Comparison of ENCODE assay signal across 8 cellular contexts in the genomic region with DNA sequence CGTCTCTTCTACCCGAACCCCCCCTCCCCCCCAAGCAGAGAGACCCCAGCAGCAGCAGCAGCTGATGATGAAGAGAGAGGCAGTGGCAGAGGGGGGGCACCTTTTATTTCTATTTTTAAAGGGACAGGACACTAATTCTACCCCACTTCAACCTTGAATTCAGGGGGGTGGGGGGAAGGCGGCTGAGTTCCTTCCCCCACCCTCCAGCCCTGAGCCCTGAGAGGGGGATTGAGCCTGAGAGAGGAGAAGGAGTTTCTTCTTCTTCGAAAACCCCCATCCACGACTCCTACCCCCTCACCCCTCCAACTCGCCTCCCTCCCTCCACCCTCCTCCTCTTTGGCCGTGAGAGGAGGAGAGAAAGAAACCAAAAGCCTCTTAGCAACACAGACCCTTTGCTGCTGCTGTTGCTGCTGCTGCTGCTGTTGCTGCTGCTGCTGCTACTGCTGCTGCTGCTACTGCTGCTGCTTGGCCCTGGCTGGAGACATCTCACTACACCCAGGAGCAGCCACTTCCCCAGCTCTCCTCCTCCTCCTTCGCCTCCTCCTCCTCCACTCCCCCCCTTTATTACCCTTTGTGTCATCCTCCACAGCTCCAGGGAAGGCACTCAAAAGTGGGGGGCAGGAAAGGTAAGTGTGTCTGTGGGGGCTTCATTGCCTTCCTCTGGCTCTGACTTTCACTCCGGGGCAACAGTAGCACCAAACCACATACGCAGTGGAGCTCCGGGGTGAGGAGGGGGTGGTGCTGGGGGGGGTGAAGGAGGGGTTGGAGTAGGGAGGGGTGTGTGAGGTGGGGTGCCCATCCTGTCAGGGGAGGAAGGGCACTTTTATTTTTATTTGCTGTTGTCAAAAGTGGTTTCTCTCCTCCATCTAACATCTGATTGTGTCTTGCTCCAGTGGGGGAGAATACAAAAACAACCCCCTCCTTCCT. TPM values are rescaled to one million over a fixed set of nuclear protein-coding genes. Genes with fewer than 3 reads are reported as not detected.
A peak's percentile ranks its signal among the peaks of the same experiment; 100 is the strongest.
DNase-seq lines count a peak whose midpoint lies in the region; ATAC-seq, FAIRE-seq and TF ChIP-seq lines count a peak whose summit lies in the region.

Gene MBD5, plus strand, starts transcription at position 33 of the 927 bp plus-strand sequence.

- H3K27me3 ChIP-seq in heart right ventricle (no peaks in the 10 kb centered on the region), psoas muscle (ENCODE audit: insufficient read depth in 3 of 3, low read length in 2 of 3) (no peaks in the 10 kb centered on the region)

- no peak for FAIRE-seq in D721Med (lab: Jason Lieb, UNC)

- H3K4me3 ChIP-seq in heart right ventricle (peak within 1 kb of the TSS; percentile 70 to 99 (median 84)), psoas muscle (peak within 1 kb of the TSS; percentile 76)

- WGBS in heart right ventricle, 2 donors = 0% methylated on average over 10 to 11 of the region's 11 CpGs
- WGBS in psoas muscle, 3 donors = 0 to 2% (median 0%) methylated on average over 9 to 11 of the region's 11 CpGs

- peak; percentile 40 for ATAC-seq in GM18909 (IDR thresholded peaks at IDR 0.05; ENCODE audit: poor library complexity, unreplicated experiment)
- ATAC-seq in HG03139 (IDR thresholded peaks at IDR 0.05; ENCODE audit: unreplicated experiment) = peak; percentile 33
- ATAC-seq in heart right ventricle = peak; percentile 8 to 45 (median 29)
- peak in 3 of 4 donors; percentile 8 to 44 (median 28) for ATAC-seq in psoas muscle

- peaks cover 0 to 5% (median 0%) of the 10 kb centered on the region in 9 donors for H3K36me3 ChIP-seq in heart right ventricle
- peaks cover 0 to 4% of the 10 kb centered on the region in 2 donors for H3K36me3 ChIP-seq in psoas muscle (ENCODE audit: insufficient read depth in 1 of 2, low read depth in 1 of 2)

- H3K4me1 ChIP-seq in heart right ventricle (peaks cover 3 to 59% (median 45%) of the 10 kb centered on the region in 9 donors), psoas muscle (peaks cover 38% of the 10 kb centered on the region)

- no peak for TF ChIP-seq CTCF in heart right ventricle (IDR thresholded peaks at IDR 0.05)
- no peak for TF ChIP-seq CTCF in psoas muscle (IDR thresholded peaks at IDR 0.05)
- TF ChIP-seq CTCF in D721Med (IDR thresholded peaks at IDR 0.05; ENCODE audit: insufficient read depth, missing control alignments) = no peak

- DNase-seq in C1 segment of cervical spinal cord (lab: John Stamatoyannopoulos, UW) (peak in 8 of 14 donors; percentile 5 to 78 (median 62)), heart right ventricle (peak in 1 of 2 donors; percentile 23), psoas muscle (peak; percentile 37 to 66), D721Med (ENCODE audit: insufficient read length, low spot score) (no peak)
- peak; percentile 37 for DNase-seq in activated naive CD8-positive, alpha-beta T cell treated with anti-CD3 and anti-CD28 coated beads, Interleukin-2, amount 50 U/mL, for 16 hours (ENCODE audit: low read depth, low spot score)

- H3K27ac ChIP-seq in heart right ventricle = peak within 1 kb of the TSS; percentile 14 to 97 (median 94)
- peak within 1 kb of the TSS; percentile 89 for H3K27ac ChIP-seq in psoas muscle

- intact Hi-C loops in heart right ventricle (cut with DNase I) = no loop called here
- intact Hi-C loops in psoas muscle (cut with DNase I) = no loop called here

- H3K9me3 ChIP-seq in heart right ventricle (no peaks in the 10 kb centered on the region), psoas muscle (no peaks in the 10 kb centered on the region)

TF ChIP-seq in PFSK-1, 5 proteins besides CTCF, POLR2A, EP300 and RAD21:
- TF ChIP-seq TAF1 (IDR thresholded peaks at IDR 0.05; ENCODE audit: borderline replicate concordance, insufficient read depth, low read length) (peak; percentile 76; the same call in 1 of the 2 replicates), POLR2AphosphoS5 (IDR thresholded peaks at IDR 0.05; ENCODE audit: low read depth, low read length) (peak; percentile 53; the same call in 1 of the 2 replicates), SIN3A (IDR thresholded peaks at IDR 0.05; ENCODE audit: borderline replicate concordance, insufficient read depth, low read length) (no peak)
- TF ChIP-seq, protein P1, sequence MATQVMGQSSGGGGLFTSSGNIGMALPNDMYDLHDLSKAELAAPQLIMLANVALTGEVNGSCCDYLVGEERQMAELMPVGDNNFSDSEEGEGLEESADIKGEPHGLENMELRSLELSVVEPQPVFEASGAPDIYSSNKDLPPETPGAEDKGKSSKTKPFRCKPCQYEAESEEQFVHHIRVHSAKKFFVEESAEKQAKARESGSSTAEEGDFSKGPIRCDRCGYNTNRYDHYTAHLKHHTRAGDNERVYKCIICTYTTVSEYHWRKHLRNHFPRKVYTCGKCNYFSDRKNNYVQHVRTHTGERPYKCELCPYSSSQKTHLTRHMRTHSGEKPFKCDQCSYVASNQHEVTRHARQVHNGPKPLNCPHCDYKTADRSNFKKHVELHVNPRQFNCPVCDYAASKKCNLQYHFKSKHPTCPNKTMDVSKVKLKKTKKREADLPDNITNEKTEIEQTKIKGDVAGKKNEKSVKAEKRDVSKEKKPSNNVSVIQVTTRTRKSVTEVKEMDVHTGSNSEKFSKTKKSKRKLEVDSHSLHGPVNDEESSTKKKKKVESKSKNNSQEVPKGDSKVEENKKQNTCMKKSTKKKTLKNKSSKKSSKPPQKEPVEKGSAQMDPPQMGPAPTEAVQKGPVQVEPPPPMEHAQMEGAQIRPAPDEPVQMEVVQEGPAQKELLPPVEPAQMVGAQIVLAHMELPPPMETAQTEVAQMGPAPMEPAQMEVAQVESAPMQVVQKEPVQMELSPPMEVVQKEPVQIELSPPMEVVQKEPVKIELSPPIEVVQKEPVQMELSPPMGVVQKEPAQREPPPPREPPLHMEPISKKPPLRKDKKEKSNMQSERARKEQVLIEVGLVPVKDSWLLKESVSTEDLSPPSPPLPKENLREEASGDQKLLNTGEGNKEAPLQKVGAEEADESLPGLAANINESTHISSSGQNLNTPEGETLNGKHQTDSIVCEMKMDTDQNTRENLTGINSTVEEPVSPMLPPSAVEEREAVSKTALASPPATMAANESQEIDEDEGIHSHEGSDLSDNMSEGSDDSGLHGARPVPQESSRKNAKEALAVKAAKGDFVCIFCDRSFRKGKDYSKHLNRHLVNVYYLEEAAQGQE (IDR thresholded peaks at IDR 0.05; ENCODE audit: insufficient read depth in 1 of 2, low read depth in 2 of 2, low read length in 2 of 2) = no peak

RNA-seq across cellular contexts. Expression of gene MBD5, which starts in this region (rescaled TPM):
- polyA plus RNA-seq in PFSK-1 (2012; ENCODE audit: insufficient read length, low read depth) = 5.4 TPM
- total RNA-seq in heart right ventricle (10 to 100 TPM; 22.6 to 39.8 (median 35.6) TPM), psoas muscle (10 to 100 TPM; 13.9 to 36.5 (median 24.0) TPM)
- polyA plus RNA-seq in heart right ventricle (1 to 10 TPM; 3.4 to 7.8 TPM), psoas muscle (10 to 100 TPM in 1 of 3 donors, 1 to 10 TPM in 2; 3.2 to 17.5 (median 4.7) TPM)
